1 cellular context compared by ENCODE assay signal in genomic region chr4:126592088-126592487, GRCh38.
TF ChIP-seq lines count a peak whose summit lies in the region.

No MANE protein-coding gene starts in this region.

TF ChIP-seq in WTC11, 78 proteins besides CTCF, POLR2A, EP300 and RAD21 (continued from another document):
- TF ChIP-seq PRDM15 (CRISPR knock-in tag; IDR thresholded peaks at IDR 0.05) (no peak), ZBTB43 (CRISPR knock-in tag; IDR thresholded peaks at IDR 0.05) (no peak), PRRX2 (CRISPR knock-in tag; IDR thresholded peaks at IDR 0.05) (no peak), JUN (CRISPR knock-in tag; IDR thresholded peaks at IDR 0.05) (no peak)
TF ChIP-seq in WTC11: peak in this region for 0.
